Comparison of ENCODE assay signal across 27 cellular contexts in the genomic region with DNA sequence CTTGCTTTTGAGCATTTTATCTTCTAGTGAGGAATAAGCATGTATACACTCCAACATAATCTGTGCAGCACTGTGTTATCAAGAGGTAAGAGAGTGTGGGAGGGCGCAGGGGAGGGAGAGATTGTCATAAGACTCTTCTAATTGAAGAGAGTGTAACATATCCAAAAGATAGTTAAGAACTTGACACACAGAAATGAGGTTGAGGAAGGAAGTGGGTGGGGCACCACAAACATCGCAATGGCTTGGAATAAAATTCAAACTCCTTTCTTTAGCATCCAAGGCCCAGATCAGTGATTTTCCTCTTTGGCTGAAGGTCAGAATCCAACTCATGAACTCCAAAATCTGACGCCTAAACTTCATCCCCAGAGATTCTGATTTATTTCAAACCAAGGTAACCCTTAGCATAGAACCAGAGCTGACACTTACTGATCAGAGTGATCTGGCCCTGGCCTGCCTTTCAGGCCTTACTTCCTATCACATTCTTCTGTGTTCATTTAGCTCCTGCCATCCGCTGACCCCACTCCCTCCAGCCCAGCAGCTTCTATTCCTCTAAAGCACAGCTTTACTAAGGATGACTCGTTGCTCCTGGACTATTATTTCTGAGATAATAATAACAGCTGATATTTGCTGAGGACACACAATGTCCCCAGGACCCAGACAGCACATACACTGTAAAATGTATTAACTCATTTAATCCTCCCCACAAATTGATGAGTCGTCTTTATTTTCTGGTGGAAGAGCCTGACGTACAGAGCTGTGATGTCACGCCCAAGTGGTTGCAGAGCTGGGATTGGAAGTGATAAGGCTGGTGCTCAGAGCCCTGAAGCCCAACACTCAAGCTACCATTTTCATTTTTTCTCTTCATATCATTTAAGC. TPM values are rescaled to one million over a fixed set of nuclear protein-coding genes. Genes with fewer than 3 reads are reported as not detected.
A peak's percentile ranks its signal among the peaks of the same experiment; 100 is the strongest.
DNase-seq lines count a peak whose midpoint lies in the region; ATAC-seq and TF ChIP-seq lines count a peak whose summit lies in the region.
"Had no signal": no experiment of that assay in that cellular context is flagged by ENCODE, and none has a peak within 500 bp of the region (broad histone marks: within the 10 kb centered on the region; RNA-seq: fewer than 3 reads in every experiment).

No MANE protein-coding gene starts in this region.

- no peaks in the 10 kb centered on the region for H3K4me1 ChIP-seq in left ventricle myocardium inferior
- H3K4me1 ChIP-seq in gastrocnemius medialis, result peaks cover 0 to 3% of the 10 kb centered on the region in 2 donors
- H3K4me1 ChIP-seq: parathyroid adenoma, tibial artery had no signal

- in situ Hi-C loops in gastrocnemius medialis (cut with MboI; ENCODE audit: low sequenced_read_pairs in 4 of 4), result no loop called here

- H3K27me3 Mint-ChIP-seq in chondrocyte (ENCODE audit: low read depth), result no peaks in the 10 kb centered on the region

- H3K27ac ChIP-seq in left ventricle myocardium inferior (replicated peaks) (peak overlapping the region; percentile 34), gastrocnemius medialis (no peak overlapping the region)
- H3K27ac ChIP-seq: GM23248, parathyroid adenoma, tibial artery had no signal

- no peak overlapping the region for H3K4me3 Mint-ChIP-seq in chondrocyte (ENCODE audit: unreplicated experiment)
- H3K4me3 Mint-ChIP-seq: activated CD4-positive, alpha-beta T cell treated with anti-CD3 and anti-CD28 coated beads for 36 hours; activated naive CD8-positive, alpha-beta T cell treated with anti-CD3 and anti-CD28 coated beads, Interleukin-2, amount 10 ng/mL, durations not matched to agents 7 days and 5 days; CD8-positive, alpha-beta memory T cell; memory B cell; naive thymus-derived CD4-positive, alpha-beta T cell had no signal

- no peaks in the 10 kb centered on the region for H3K9me3 ChIP-seq in left ventricle myocardium inferior (replicated peaks)
- no peaks in the 10 kb centered on the region for H3K9me3 ChIP-seq in gastrocnemius medialis
- H3K9me3 ChIP-seq: tibial artery had no signal

- H3K9me3 Mint-ChIP-seq in chondrocyte (ENCODE audit: low read depth), result no peaks in the 10 kb centered on the region
- H3K9me3 Mint-ChIP-seq: activated naive CD8-positive, alpha-beta T cell treated with anti-CD3 and anti-CD28 coated beads, Interleukin-2, amount 10 ng/mL, durations not matched to agents 7 days and 5 days; CD8-positive, alpha-beta memory T cell; naive thymus-derived CD4-positive, alpha-beta T cell had no signal

- TF ChIP-seq CTCF in chondrocyte (IDR thresholded peaks at IDR 0.05) (no peak), left ventricle myocardium inferior (IDR thresholded peaks at IDR 0.05; ENCODE audit: borderline replicate concordance) (no peak), gastrocnemius medialis (IDR thresholded peaks at IDR 0.05 in 4 of 5, conservative IDR thresholded peaks at IDR 0.05 in 1 of 5) (no peak)

- H3K4me3 ChIP-seq in left ventricle myocardium inferior, result no peak overlapping the region
- H3K4me3 ChIP-seq in gastrocnemius medialis, result no peak overlapping the region
- H3K4me3 ChIP-seq: GM23248, K562, tibial artery had no signal

- TF ChIP-seq POLR2A in gastrocnemius medialis (IDR thresholded peaks at IDR 0.05), result no peak

- H3K4me1 Mint-ChIP-seq in chondrocyte (ENCODE audit: low read depth), result peaks cover 22% of the 10 kb centered on the region
- H3K4me1 Mint-ChIP-seq: memory B cell had no signal

- H3K36me3 ChIP-seq in left ventricle myocardium inferior (no peaks in the 10 kb centered on the region), gastrocnemius medialis (no peaks in the 10 kb centered on the region)
- H3K36me3 ChIP-seq: tibial artery had no signal

- intact Hi-C loops in left ventricle myocardium inferior (cut with micrococcal nuclease), result no loop called here
- intact Hi-C loops in gastrocnemius medialis (cut with DNase I; ENCODE audit: low total_unique reads), result no loop called here

- H3K27me3 ChIP-seq in left ventricle myocardium inferior (ENCODE audit: low read depth) (peaks cover 4% of the 10 kb centered on the region), gastrocnemius medialis (no peaks in the 10 kb centered on the region)
- H3K27me3 ChIP-seq: tibial artery had no signal

- peak; percentile 28 to 46 for ATAC-seq in gastrocnemius medialis
- no peak for ATAC-seq in HG03196 (IDR thresholded peaks at IDR 0.05; ENCODE audit: unreplicated experiment)
- ATAC-seq in GM21786 (IDR thresholded peaks at IDR 0.05; ENCODE audit: unreplicated experiment), result no peak
- ATAC-seq: activated CD4-positive, alpha-beta T cell treated with anti-CD3 and anti-CD28 coated beads for 36 hours; K562; naive thymus-derived CD4-positive, alpha-beta T cell; SK-N-SH treated with all-trans-retinoic acid at 6 μM for 48 hours had no signal

- no peaks in the 10 kb centered on the region for H3K36me3 Mint-ChIP-seq in chondrocyte (ENCODE audit: low read depth)
- H3K36me3 Mint-ChIP-seq: activated naive CD8-positive, alpha-beta T cell treated with anti-CD3 and anti-CD28 coated beads, Interleukin-2, amount 10 ng/mL, durations not matched to agents 7 days and 5 days; CD8-positive, alpha-beta memory T cell; memory B cell; naive thymus-derived CD4-positive, alpha-beta T cell had no signal

- peak overlapping the region; percentile 23 for H3K27ac Mint-ChIP-seq in chondrocyte (ENCODE audit: unreplicated experiment)
- H3K27ac Mint-ChIP-seq: activated CD4-positive, alpha-beta T cell treated with anti-CD3 and anti-CD28 coated beads for 36 hours; activated naive CD8-positive, alpha-beta T cell treated with anti-CD3 and anti-CD28 coated beads, Interleukin-2, amount 10 ng/mL, durations not matched to agents 7 days and 5 days; memory B cell had no signal

- DNase-seq in LHCN-M2 (ENCODE audit: low read depth), result peak; percentile 51
- no peak for DNase-seq in chondrocyte (ENCODE audit: low spot score)
- DNase-seq in left ventricle myocardium inferior, result no peak
- DNase-seq in gastrocnemius medialis, result peak in 1 of 2 donors; percentile 19
- no peak for DNase-seq in MV-4-11 (lab: John Stamatoyannopoulos, UW)
- no peak for DNase-seq in NCI-H1092 (lab: John Stamatoyannopoulos, UW)
- DNase-seq: activated CD4-positive, alpha-beta T cell treated with anti-CD3 and anti-CD28 coated beads for 36 hours; activated naive CD8-positive, alpha-beta T cell treated with anti-CD3 and anti-CD28 coated beads, Interleukin-2, amount 10 ng/mL, durations not matched to agents 7 days and 5 days; CD8-positive, alpha-beta memory T cell; dermis blood vessel endothelial cell; DMS53; foreskin melanocyte; GF-D8; GM23248; naive thymus-derived CD4-positive, alpha-beta T cell; NCI-H1930; NCI-H446; stimulated activated CD4-positive, alpha-beta T cell treated with anti-CD3 and anti-CD28 coated beads, Interleukin-2, amount 100 ng/mL, for 24 hours; stimulated activated naive CD4-positive, alpha-beta T cell; T1000 had no signal

RNA-seq across cellular contexts. Expression of a gene that starts 10.6 kb away (rescaled TPM):
- 12.1 and 20.7 TPM in 2 replicates for total RNA-seq in LHCN-M2 (2014; rRNA removed)
- 6.3 TPM for polyA plus RNA-seq in LHCN-M2 (2012)
- total RNA-seq in chondrocyte, result 7.2 to 13.9 TPM (median 7.5 TPM) in 3 replicates
- 5.8 TPM for total RNA-seq in left ventricle myocardium inferior
- total RNA-seq in gastrocnemius medialis, result 1 to 10 TPM; 2.9 to 6.4 (median 3.9) TPM

Comparison
In these comparisons a context has a peak if more than half of its experiments do, and no peak if none do; other contexts are left out.
1. ATAC-seq: peak in gastrocnemius medialis (2 of 2); none in HG03196 (single experiment) and GM21786 (single experiment).